1 cellular context compared by ENCODE assay signal in genomic region chr5:69334793-69335268, GRCh38.
A peak's percentile ranks its signal among the peaks of the same experiment; 100 is the strongest.
TF ChIP-seq lines count a peak whose summit lies in the region.

No MANE protein-coding gene starts in this region.

TF ChIP-seq in A549, 52 proteins besides CTCF, POLR2A, EP300 and RAD21 (continued from another document):
- TF ChIP-seq E2F6 (IDR thresholded peaks at IDR 0.05; ENCODE audit: borderline replicate concordance, low read depth) (peak; percentile 49; the same call in 1 of the 2 replicates), HOXB5 (CRISPR knock-in tag; IDR thresholded peaks at IDR 0.05) (no peak), SMC3 (IDR thresholded peaks at IDR 0.05) (peak; percentile 77), JUN (IDR thresholded peaks at IDR 0.05) (no peak), HOXA7 (CRISPR knock-in tag; IDR thresholded peaks at IDR 0.05) (no peak), USF2 (IDR thresholded peaks at IDR 0.05) (no peak), ZFP36 (IDR thresholded peaks at IDR 0.05; ENCODE audit: borderline replicate concordance, partially characterized antibody) (no peak)
